In genomic region chr12:69096669-69097364, GRCh38 we compare ENCODE assay signal across 18 cellular contexts.
DNase-seq lines count a peak whose midpoint lies in the region; ATAC-seq lines count a peak whose summit lies in the region.
"Had no signal": no experiment of that assay in that cellular context is flagged by ENCODE, and none has a peak within 500 bp of the region (broad histone marks: within the 10 kb centered on the region; RNA-seq: fewer than 3 reads in every experiment).

No MANE protein-coding gene starts in this region.

- H3K27me3 Mint-ChIP-seq in stimulated activated memory B cell treated with anti-CD40 and anti-IgM and Interleukin-4, amounts not matched to agents 10 μg/mL and 1 μg/mL and 100 μg/mL, for 72 hours: peaks cover 13% of the 10 kb centered on the region

- peak; percentile 7 for DNase-seq in NCI-H2171 treated with DMSO at 0.1 percent for 48 hours (lab: John Stamatoyannopoulos, UW)
- DNase-seq in NCI-H2171 (lab: John Stamatoyannopoulos, UW): no peak
- peak; percentile 84 for DNase-seq in NCI-H82 treated with DMSO at 0.1 percent for 48 hours (lab: John Stamatoyannopoulos, UW; ENCODE audit: unreplicated experiment)
- peak; percentile 70 for DNase-seq in renal cortical epithelial cell (ENCODE audit: low read depth)
- DNase-seq in activated gamma-delta T cell treated with Interleukin-2 at 50 U/mL for 16 hours: no peak
- no peak for DNase-seq in NCI-H2029 treated with DMSO at 0.1 percent for 48 hours (lab: John Stamatoyannopoulos, UW)
- DNase-seq: activated CD8-positive, alpha-beta T cell treated with anti-CD3 and anti-CD28 coated beads, Interleukin-2, amount 10 ng/mL, durations not matched to agents 7 days and 5 days; colonic mucosa; COR-L47; midbrain; MM.1S; NCI-H446; Peyer's patch; posterior cingulate gyrus; T-helper 2 cell had no signal

- no peak overlapping the region for H3K27ac Mint-ChIP-seq in stimulated activated memory B cell treated with anti-CD40 and anti-IgM and Interleukin-4, amounts not matched to agents 10 μg/mL and 1 μg/mL and 100 μg/mL, for 72 hours
- H3K27ac Mint-ChIP-seq: activated CD8-positive, alpha-beta T cell treated with anti-CD3 and anti-CD28 coated beads, Interleukin-2, amount 10 ng/mL, durations not matched to agents 7 days and 5 days; type B pancreatic cell had no signal

- H3K36me3 ChIP-seq in ectodermal cell (ENCODE audit: control insufficient read depth, insufficient read depth, low read length): no peaks in the 10 kb centered on the region
- H3K36me3 ChIP-seq: colonic mucosa, Peyer's patch had no signal

- no peaks in the 10 kb centered on the region for H3K4me1 Mint-ChIP-seq in stimulated activated memory B cell treated with anti-CD40 and anti-IgM and Interleukin-4, amounts not matched to agents 10 μg/mL and 1 μg/mL and 100 μg/mL, for 72 hours

- no peak for ATAC-seq in stimulated activated memory B cell treated with anti-CD40 and anti-IgM and Interleukin-4, amounts not matched to agents 10 μg/mL and 1 μg/mL and 100 μg/mL, for 72 hours
- ATAC-seq: activated CD8-positive, alpha-beta T cell treated with anti-CD3 and anti-CD28 coated beads, Interleukin-2, amount 10 ng/mL, durations not matched to agents 7 days and 5 days had no signal

- WGBS in ectodermal cell, 2 experiments: 65 to 79% methylated on average over 1 of the region's 1 CpG

- H3K9me3 Mint-ChIP-seq in stimulated activated memory B cell treated with anti-CD40 and anti-IgM and Interleukin-4, amounts not matched to agents 10 μg/mL and 1 μg/mL and 100 μg/mL, for 72 hours: no peaks in the 10 kb centered on the region
- H3K9me3 Mint-ChIP-seq: type B pancreatic cell had no signal

- H3K4me1 ChIP-seq in ectodermal cell (ENCODE audit: control insufficient read depth, insufficient read depth, low read length): peaks cover 19% of the 10 kb centered on the region
- H3K4me1 ChIP-seq: colonic mucosa, Peyer's patch had no signal

- no peak overlapping the region for H3K4me3 ChIP-seq in ectodermal cell (ENCODE audit: insufficient read depth, low read depth, low read length)
- H3K4me3 ChIP-seq: colonic mucosa, Peyer's patch had no signal

- H3K4me3 Mint-ChIP-seq in stimulated activated memory B cell treated with anti-CD40 and anti-IgM and Interleukin-4, amounts not matched to agents 10 μg/mL and 1 μg/mL and 100 μg/mL, for 72 hours: no peak overlapping the region
- H3K4me3 Mint-ChIP-seq: activated CD8-positive, alpha-beta T cell treated with anti-CD3 and anti-CD28 coated beads, Interleukin-2, amount 10 ng/mL, durations not matched to agents 7 days and 5 days; type B pancreatic cell had no signal

- no peaks in the 10 kb centered on the region for H3K36me3 Mint-ChIP-seq in stimulated activated memory B cell treated with anti-CD40 and anti-IgM and Interleukin-4, amounts not matched to agents 10 μg/mL and 1 μg/mL and 100 μg/mL, for 72 hours
- H3K36me3 Mint-ChIP-seq: type B pancreatic cell had no signal

- no peaks in the 10 kb centered on the region for H3K9me3 ChIP-seq in ectodermal cell (ENCODE audit: control insufficient read depth, low read length)
- H3K9me3 ChIP-seq: colonic mucosa, Peyer's patch had no signal

- H3K27ac ChIP-seq in ectodermal cell (ENCODE audit: insufficient read depth, low read depth, low read length, poor library complexity, severe bottlenecking): peak overlapping the region; percentile 50
- H3K27ac ChIP-seq: colonic mucosa, Peyer's patch had no signal

- no peaks in the 10 kb centered on the region for H3K27me3 ChIP-seq in ectodermal cell (ENCODE audit: control insufficient read depth, insufficient read depth, low read length, poor library complexity, severe bottlenecking)
- H3K27me3 ChIP-seq: colonic mucosa, Peyer's patch had no signal

Comparison
In these comparisons a context has a peak if more than half of its experiments do, and no peak if none do; other contexts are left out.
1. DNase-seq: peak in NCI-H2171 treated with DMSO at 0.1 percent for 48 hours (single experiment), NCI-H82 treated with DMSO at 0.1 percent for 48 hours (single experiment) and renal cortical epithelial cell (single experiment); none in NCI-H2171 (single experiment), activated gamma-delta T cell treated with Interleukin-2 at 50 U/mL for 16 hours (single experiment) and NCI-H2029 treated with DMSO at 0.1 percent for 48 hours (single experiment).